In the genomic region with DNA sequence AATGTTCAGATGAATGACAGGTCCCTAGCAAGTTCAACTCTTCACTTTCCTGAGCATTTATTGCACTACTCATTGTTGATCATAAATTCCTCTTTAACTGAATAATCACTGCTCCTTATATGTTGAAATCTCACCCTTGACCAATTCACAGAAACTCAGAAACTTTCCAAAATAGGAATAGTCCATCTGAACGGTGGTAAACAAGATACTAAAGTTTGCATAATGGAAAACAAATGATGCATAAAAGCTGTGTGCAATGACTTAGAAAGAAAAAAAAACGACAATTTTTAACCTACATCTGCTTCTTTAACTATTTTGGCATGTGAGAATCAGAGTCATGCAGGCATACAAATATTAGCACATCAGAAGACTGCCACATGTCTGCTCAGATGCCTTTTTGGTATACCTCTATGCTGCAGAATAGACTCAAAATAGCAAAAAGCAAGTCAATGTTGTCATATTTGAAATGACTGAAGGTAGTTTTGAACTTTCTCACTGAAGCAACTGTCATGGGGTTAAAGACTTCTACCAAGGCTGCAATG, we compare ENCODE assay signal across 1 cellular context.
TF ChIP-seq lines count a peak whose summit lies in the region.

No MANE protein-coding gene starts in this region.

TF ChIP-seq in GM12878, 131 proteins besides CTCF, POLR2A, EP300 and RAD21 (continued from another document):
- TF ChIP-seq, protein P1, sequence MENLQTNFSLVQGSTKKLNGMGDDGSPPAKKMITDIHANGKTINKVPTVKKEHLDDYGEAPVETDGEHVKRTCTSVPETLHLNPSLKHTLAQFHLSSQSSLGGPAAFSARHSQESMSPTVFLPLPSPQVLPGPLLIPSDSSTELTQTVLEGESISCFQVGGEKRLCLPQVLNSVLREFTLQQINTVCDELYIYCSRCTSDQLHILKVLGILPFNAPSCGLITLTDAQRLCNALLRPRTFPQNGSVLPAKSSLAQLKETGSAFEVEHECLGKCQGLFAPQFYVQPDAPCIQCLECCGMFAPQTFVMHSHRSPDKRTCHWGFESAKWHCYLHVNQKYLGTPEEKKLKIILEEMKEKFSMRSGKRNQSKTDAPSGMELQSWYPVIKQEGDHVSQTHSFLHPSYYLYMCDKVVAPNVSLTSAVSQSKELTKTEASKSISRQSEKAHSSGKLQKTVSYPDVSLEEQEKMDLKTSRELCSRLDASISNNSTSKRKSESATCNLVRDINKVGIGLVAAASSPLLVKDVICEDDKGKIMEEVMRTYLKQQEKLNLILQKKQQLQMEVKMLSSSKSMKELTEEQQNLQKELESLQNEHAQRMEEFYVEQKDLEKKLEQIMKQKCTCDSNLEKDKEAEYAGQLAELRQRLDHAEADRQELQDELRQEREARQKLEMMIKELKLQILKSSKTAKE (IDR thresholded peaks at IDR 0.05; ENCODE audit: low read depth, poor library complexity, severe bottlenecking) = peak; percentile 89
- no peak for TF ChIP-seq CHD1 (IDR thresholded peaks at IDR 0.05; ENCODE audit: low read depth, low read length)
- TF ChIP-seq, protein P2, sequence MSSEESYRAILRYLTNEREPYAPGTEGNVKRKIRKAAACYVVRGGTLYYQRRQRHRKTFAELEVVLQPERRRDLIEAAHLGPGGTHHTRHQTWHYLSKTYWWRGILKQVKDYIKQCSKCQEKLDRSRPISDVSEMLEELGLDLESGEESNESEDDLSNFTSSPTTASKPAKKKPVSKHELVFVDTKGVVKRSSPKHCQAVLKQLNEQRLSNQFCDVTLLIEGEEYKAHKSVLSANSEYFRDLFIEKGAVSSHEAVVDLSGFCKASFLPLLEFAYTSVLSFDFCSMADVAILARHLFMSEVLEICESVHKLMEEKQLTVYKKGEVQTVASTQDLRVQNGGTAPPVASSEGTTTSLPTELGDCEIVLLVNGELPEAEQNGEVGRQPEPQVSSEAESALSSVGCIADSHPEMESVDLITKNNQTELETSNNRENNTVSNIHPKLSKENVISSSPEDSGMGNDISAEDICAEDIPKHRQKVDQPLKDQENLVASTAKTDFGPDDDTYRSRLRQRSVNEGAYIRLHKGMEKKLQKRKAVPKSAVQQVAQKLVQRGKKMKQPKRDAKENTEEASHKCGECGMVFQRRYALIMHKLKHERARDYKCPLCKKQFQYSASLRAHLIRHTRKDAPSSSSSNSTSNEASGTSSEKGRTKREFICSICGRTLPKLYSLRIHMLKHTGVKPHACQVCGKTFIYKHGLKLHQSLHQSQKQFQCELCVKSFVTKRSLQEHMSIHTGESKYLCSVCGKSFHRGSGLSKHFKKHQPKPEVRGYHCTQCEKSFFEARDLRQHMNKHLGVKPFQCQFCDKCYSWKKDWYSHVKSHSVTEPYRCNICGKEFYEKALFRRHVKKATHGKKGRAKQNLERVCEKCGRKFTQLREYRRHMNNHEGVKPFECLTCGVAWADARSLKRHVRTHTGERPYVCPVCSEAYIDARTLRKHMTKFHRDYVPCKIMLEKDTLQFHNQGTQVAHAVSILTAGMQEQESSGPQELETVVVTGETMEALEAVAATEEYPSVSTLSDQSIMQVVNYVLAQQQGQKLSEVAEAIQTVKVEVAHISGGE (CRISPR knock-in tag; IDR thresholded peaks at IDR 0.05) = no peak
- no peak for TF ChIP-seq POLR2AphosphoS5 (IDR thresholded peaks at IDR 0.05; ENCODE audit: low read length)
- TF ChIP-seq, protein P3, sequence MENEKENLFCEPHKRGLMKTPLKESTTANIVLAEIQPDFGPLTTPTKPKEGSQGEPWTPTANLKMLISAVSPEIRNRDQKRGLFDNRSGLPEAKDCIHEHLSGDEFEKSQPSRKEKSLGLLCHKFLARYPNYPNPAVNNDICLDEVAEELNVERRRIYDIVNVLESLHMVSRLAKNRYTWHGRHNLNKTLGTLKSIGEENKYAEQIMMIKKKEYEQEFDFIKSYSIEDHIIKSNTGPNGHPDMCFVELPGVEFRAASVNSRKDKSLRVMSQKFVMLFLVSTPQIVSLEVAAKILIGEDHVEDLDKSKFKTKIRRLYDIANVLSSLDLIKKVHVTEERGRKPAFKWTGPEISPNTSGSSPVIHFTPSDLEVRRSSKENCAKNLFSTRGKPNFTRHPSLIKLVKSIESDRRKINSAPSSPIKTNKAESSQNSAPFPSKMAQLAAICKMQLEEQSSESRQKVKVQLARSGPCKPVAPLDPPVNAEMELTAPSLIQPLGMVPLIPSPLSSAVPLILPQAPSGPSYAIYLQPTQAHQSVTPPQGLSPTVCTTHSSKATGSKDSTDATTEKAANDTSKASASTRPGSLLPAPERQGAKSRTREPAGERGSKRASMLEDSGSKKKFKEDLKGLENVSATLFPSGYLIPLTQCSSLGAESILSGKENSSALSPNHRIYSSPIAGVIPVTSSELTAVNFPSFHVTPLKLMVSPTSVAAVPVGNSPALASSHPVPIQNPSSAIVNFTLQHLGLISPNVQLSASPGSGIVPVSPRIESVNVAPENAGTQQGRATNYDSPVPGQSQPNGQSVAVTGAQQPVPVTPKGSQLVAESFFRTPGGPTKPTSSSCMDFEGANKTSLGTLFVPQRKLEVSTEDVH (IDR thresholded peaks at IDR 0.05; ENCODE audit: low read depth, partially characterized antibody) = no peak
- peak; percentile 87 for TF ChIP-seq CREM (IDR thresholded peaks at IDR 0.05; ENCODE audit: low read depth)
